1 cellular context compared by ENCODE assay signal in the genomic region with DNA sequence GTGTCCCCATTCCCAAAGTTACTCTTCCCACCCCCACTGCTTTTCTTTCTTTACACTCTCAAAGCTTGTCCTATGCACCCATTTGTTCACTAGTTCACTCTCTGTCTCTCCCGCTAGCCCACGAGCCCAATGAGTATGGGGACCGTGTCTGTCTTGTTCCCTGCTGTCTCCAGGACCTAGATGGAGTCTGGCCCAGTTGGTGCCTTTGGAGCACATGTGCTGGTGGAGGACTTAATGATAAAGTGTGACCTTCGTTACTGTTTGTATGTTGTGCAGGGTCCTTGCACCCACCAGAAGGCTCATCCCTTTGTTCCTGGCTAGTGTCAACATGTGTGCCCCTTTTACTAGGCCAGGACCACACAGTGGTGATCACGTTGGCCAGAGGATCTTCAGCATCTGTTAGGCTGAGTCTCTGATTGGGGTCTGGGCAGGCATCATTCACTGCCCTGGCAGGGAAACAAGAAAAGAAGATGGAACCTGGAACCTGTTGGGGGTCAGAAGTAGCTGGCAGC.
TF ChIP-seq lines count a peak whose summit lies in the region.

No MANE protein-coding gene starts in this region.

TF ChIP-seq in GM23338, 12 proteins besides CTCF, POLR2A, EP300 and RAD21 (continued from another document):
- TF ChIP-seq, protein P1, sequence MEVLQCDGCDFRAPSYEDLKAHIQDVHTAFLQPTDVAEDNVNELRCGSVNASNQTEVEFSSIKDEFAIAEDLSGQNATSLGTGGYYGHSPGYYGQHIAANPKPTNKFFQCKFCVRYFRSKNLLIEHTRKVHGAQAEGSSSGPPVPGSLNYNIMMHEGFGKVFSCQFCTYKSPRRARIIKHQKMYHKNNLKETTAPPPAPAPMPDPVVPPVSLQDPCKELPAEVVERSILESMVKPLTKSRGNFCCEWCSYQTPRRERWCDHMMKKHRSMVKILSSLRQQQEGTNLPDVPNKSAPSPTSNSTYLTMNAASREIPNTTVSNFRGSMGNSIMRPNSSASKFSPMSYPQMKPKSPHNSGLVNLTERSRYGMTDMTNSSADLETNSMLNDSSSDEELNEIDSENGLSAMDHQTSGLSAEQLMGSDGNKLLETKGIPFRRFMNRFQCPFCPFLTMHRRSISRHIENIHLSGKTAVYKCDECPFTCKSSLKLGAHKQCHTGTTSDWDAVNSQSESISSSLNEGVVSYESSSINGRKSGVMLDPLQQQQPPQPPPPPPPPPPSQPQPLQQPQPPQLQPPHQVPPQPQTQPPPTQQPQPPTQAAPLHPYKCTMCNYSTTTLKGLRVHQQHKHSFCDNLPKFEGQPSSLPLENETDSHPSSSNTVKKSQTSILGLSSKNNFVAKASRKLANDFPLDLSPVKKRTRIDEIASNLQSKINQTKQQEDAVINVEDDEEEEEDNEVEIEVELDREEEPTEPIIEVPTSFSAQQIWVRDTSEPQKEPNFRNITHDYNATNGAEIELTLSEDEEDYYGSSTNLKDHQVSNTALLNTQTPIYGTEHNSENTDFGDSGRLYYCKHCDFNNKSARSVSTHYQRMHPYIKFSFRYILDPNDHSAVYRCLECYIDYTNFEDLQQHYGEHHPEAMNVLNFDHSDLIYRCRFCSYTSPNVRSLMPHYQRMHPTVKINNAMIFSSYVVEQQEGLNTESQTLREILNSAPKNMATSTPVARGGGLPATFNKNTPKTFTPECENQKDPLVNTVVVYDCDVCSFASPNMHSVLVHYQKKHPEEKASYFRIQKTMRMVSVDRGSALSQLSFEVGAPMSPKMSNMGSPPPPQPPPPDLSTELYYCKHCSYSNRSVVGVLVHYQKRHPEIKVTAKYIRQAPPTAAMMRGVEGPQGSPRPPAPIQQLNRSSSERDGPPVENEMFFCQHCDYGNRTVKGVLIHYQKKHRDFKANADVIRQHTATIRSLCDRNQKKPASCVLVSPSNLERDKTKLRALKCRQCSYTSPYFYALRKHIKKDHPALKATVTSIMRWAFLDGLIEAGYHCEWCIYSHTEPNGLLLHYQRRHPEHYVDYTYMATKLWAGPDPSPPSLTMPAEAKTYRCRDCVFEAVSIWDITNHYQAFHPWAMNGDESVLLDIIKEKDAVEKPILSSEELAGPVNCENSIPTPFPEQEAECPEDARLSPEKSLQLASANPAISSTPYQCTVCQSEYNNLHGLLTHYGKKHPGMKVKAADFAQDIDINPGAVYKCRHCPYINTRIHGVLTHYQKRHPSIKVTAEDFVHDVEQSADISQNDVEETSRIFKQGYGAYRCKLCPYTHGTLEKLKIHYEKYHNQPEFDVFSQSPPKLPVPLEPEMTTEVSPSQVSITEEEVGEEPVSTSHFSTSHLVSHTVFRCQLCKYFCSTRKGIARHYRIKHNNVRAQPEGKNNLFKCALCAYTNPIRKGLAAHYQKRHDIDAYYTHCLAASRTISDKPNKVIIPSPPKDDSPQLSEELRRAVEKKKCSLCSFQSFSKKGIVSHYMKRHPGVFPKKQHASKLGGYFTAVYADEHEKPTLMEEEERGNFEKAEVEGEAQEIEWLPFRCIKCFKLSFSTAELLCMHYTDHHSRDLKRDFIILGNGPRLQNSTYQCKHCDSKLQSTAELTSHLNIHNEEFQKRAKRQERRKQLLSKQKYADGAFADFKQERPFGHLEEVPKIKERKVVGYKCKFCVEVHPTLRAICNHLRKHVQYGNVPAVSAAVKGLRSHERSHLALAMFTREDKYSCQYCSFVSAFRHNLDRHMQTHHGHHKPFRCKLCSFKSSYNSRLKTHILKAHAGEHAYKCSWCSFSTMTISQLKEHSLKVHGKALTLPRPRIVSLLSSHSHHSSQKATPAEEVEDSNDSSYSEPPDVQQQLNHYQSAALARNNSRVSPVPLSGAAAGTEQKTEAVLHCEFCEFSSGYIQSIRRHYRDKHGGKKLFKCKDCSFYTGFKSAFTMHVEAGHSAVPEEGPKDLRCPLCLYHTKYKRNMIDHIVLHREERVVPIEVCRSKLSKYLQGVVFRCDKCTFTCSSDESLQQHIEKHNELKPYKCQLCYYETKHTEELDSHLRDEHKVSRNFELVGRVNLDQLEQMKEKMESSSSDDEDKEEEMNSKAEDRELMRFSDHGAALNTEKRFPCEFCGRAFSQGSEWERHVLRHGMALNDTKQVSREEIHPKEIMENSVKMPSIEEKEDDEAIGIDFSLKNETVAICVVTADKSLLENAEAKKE (CRISPR knock-in tag; IDR thresholded peaks at IDR 0.05), result no peak
- TF ChIP-seq, protein P2, sequence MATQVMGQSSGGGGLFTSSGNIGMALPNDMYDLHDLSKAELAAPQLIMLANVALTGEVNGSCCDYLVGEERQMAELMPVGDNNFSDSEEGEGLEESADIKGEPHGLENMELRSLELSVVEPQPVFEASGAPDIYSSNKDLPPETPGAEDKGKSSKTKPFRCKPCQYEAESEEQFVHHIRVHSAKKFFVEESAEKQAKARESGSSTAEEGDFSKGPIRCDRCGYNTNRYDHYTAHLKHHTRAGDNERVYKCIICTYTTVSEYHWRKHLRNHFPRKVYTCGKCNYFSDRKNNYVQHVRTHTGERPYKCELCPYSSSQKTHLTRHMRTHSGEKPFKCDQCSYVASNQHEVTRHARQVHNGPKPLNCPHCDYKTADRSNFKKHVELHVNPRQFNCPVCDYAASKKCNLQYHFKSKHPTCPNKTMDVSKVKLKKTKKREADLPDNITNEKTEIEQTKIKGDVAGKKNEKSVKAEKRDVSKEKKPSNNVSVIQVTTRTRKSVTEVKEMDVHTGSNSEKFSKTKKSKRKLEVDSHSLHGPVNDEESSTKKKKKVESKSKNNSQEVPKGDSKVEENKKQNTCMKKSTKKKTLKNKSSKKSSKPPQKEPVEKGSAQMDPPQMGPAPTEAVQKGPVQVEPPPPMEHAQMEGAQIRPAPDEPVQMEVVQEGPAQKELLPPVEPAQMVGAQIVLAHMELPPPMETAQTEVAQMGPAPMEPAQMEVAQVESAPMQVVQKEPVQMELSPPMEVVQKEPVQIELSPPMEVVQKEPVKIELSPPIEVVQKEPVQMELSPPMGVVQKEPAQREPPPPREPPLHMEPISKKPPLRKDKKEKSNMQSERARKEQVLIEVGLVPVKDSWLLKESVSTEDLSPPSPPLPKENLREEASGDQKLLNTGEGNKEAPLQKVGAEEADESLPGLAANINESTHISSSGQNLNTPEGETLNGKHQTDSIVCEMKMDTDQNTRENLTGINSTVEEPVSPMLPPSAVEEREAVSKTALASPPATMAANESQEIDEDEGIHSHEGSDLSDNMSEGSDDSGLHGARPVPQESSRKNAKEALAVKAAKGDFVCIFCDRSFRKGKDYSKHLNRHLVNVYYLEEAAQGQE (IDR thresholded peaks at IDR 0.05; ENCODE audit: unreplicated experiment), result no peak
